8 cellular contexts compared by ENCODE assay signal in genomic region chr19:42246143-42246868, GRCh38. TPM values are rescaled to one million over a fixed set of nuclear protein-coding genes. Genes with fewer than 3 reads are reported as not detected.
DNase-seq lines count a peak whose midpoint lies in the region; ATAC-seq and TF ChIP-seq lines count a peak whose summit lies in the region.

No MANE protein-coding gene starts in this region.

- CTCF ChIA-PET in Caco-2 (lab: Charles Lee), result interaction anchor here (2.1 kb wide), 1 partner anchor 33 kb away, joined by 25 read pairs; no protein-coding TSS in a partner anchor

- BruUV-seq in Caco-2 (replicated peaks; lab: Mats Ljungman, UMichigan), result no TSS peak

- peaks cover 15% of the 10 kb centered on the region for H3K4me1 ChIP-seq in Caco-2

- no peaks in the 10 kb centered on the region for H3K27me3 Mint-ChIP-seq in Caco-2 (ENCODE audit: insufficient read depth, unreplicated experiment)

- H3K36me3 ChIP-seq in Caco-2 (ENCODE audit: control insufficient read depth, insufficient read depth, low read length), result peaks cover 5% of the 10 kb centered on the region

- no peak for TF ChIP-seq POLR2A in GM18505 (IDR thresholded peaks at IDR 0.05; ENCODE audit: borderline replicate concordance, extremely low read depth, insufficient read depth, insufficient read length)

- no peak overlapping the region for H3K4me3 Mint-ChIP-seq in Caco-2 (ENCODE audit: unreplicated experiment)

- ATAC-seq in HG02610 (IDR thresholded peaks at IDR 0.05; ENCODE audit: unreplicated experiment) (no peak), GM18505 (IDR thresholded peaks at IDR 0.05; ENCODE audit: unreplicated experiment) (no peak)

- H3K4me3 ChIP-seq in Caco-2 (ENCODE audit: low read depth, low read length), result no peak overlapping the region

- peak in 1 of 2 experiments; percentile 46 for DNase-seq in Caco-2
- DNase-seq in LHCN-M2 (ENCODE audit: low read depth), result peak; percentile 74
- DNase-seq in amniotic stem cell (lab: John Stamatoyannopoulos, UW), result peak; percentile 81
- DNase-seq in hepatic stellate cell (ENCODE audit: low spot score), result peak; percentile 94
- DNase-seq in retina, result peak; percentile 52
- DNase-seq in germinal center (ENCODE audit: low spot score), result no peak

- intact Hi-C loops in Caco-2 (cut with micrococcal nuclease; ENCODE audit: unreplicated experiment), result no loop called here

- peaks cover 20% of the 10 kb centered on the region for H3K4me1 Mint-ChIP-seq in Caco-2 (ENCODE audit: low read depth, unreplicated experiment)

- POLR2A ChIA-PET in Caco-2 (lab: Charles Lee), result no interaction called here

- no peaks in the 10 kb centered on the region for H3K27me3 ChIP-seq in Caco-2 (replicated peaks; ENCODE audit: control insufficient read depth, insufficient read depth, low read length)

- peak overlapping the region; percentile 47 for H3K27ac Mint-ChIP-seq in Caco-2 (ENCODE audit: unreplicated experiment)

- TF ChIP-seq CTCF in Caco-2 (IDR thresholded peaks at IDR 0.05; ENCODE audit: insufficient read depth in 1 of 2, low read depth in 1 of 2, low read length in 1 of 2, severe bottlenecking in 1 of 2, unreplicated experiment in 1 of 2), result peak; percentile 27 to 42

- peaks cover 69% of the 10 kb centered on the region for H3K36me3 Mint-ChIP-seq in Caco-2 (ENCODE audit: insufficient read depth, unreplicated experiment)

- H3K9me3 ChIP-seq in Caco-2, result no peaks in the 10 kb centered on the region

- H3K9me3 Mint-ChIP-seq in Caco-2 (ENCODE audit: unreplicated experiment), result no peaks in the 10 kb centered on the region

RNA-seq across cellular contexts. Expression of gene GSK3A, which starts 3.9 kb away (rescaled TPM):
- total RNA-seq in Caco-2 (2022) (59.6 and 60.2 TPM in 2 replicates), LHCN-M2 (2014; rRNA removed) (32.5 and 33.7 TPM in 2 replicates)
- polyA plus RNA-seq in LHCN-M2 (2012), result 42.0 TPM

RNA-seq across cellular contexts. Expression of gene ERF, which starts 8.6 kb away (rescaled TPM):
- 134 and 149 TPM in 2 replicates for total RNA-seq in Caco-2 (2022)
- total RNA-seq in LHCN-M2 (2014; rRNA removed), result 49.1 and 56.2 TPM in 2 replicates
- polyA plus RNA-seq in LHCN-M2 (2012), result 46.3 TPM

RNA-seq across cellular contexts. Expression of gene CIC, which starts 22.7 kb away (rescaled TPM):
- total RNA-seq in Caco-2 (2022) (44.8 and 47.8 TPM in 2 replicates), LHCN-M2 (2014; rRNA removed) (28.6 and 30.5 TPM in 2 replicates)
- polyA plus RNA-seq in LHCN-M2 (2012), result 34.6 TPM

RNA-seq across cellular contexts. Expression of gene ZNF526, which starts 26.2 kb away (rescaled TPM):
- 19.4 and 22.6 TPM in 2 replicates for total RNA-seq in Caco-2 (2022)
- total RNA-seq in LHCN-M2 (2014; rRNA removed), result 7.2 and 7.8 TPM in 2 replicates
- polyA plus RNA-seq in LHCN-M2 (2012), result 7.2 TPM

RNA-seq across cellular contexts. Expression of gene DEDD2, which starts 28.8 kb away (rescaled TPM):
- total RNA-seq in Caco-2 (2022) (31.2 and 31.4 TPM in 2 replicates), LHCN-M2 (2014; rRNA removed) (26.2 and 27.2 TPM in 2 replicates)
- 15.2 TPM for polyA plus RNA-seq in LHCN-M2 (2012)
